22 cellular contexts compared by ENCODE assay signal in genomic region chr11:106959800-106960199, GRCh38. TPM values are rescaled to one million over a fixed set of nuclear protein-coding genes. Genes with fewer than 3 reads are reported as not detected.
DNase-seq lines count a peak whose midpoint lies in the region; ATAC-seq and TF ChIP-seq lines count a peak whose summit lies in the region.
"Had no signal": no experiment of that assay in that cellular context is flagged by ENCODE, and none has a peak within 500 bp of the region (broad histone marks: within the 10 kb centered on the region; RNA-seq: fewer than 3 reads in every experiment).

No MANE protein-coding gene starts in this region.

- H3K9me3 Mint-ChIP-seq in GM23338 (peaks cover 12% of the 10 kb centered on the region; the same call in 2 of the 3 replicates), chondrocyte (ENCODE audit: low read depth) (peaks cover 3% of the 10 kb centered on the region)
- peaks cover 3 to 10% of the 10 kb centered on the region in 2 donors for H3K9me3 Mint-ChIP-seq in activated T-cell treated with anti-CD3 and anti-CD28 coated beads, Interleukin-2, amount 50 U/mL, for 72 hours

- no peak overlapping the region for H2BK5ac ChIP-seq in mesenchymal stem cell (ENCODE audit: low read depth, low read length, poor library complexity, severe bottlenecking)

- TF ChIP-seq CTCF in 22Rv1 (IDR thresholded peaks at IDR 0.05) (no peak), GM23338 (conservative IDR thresholded peaks at IDR 0.05; ENCODE audit: low read depth in 2 of 2) (no peak), chondrocyte (IDR thresholded peaks at IDR 0.05) (no peak), lower leg skin (IDR thresholded peaks at IDR 0.05) (no peak)

- no peaks in the 10 kb centered on the region for H3K79me1 ChIP-seq in mesenchymal stem cell (replicated peaks; ENCODE audit: low read length, poor library complexity, severe bottlenecking)

- H4K8ac ChIP-seq in mesenchymal stem cell (ENCODE audit: low read length), result no peak overlapping the region

- no peak overlapping the region for H2BK15ac ChIP-seq in mesenchymal stem cell (ENCODE audit: low read depth, poor library complexity, severe bottlenecking)

- ATAC-seq in GM23338, result peak; percentile 18; the same call in 2 of the 3 replicates
- no peak for ATAC-seq in activated T-cell treated with anti-CD3 and anti-CD28 coated beads, Interleukin-2, amount 50 U/mL, for 72 hours (replicated peaks in 1 of 2)
- ATAC-seq: gastroesophageal sphincter; natural killer cell treated with Interleukin-12 subunit alpha and Interleukin-12 subunit beta and Interleukin-15 and Interleukin-18, amount 100 ng/mL, for 72 hours; psoas muscle had no signal

- H3K27me3 Mint-ChIP-seq in GM23338 (ENCODE audit: insufficient read depth, low read depth, poor library complexity), result no peaks in the 10 kb centered on the region
- H3K27me3 Mint-ChIP-seq in chondrocyte (ENCODE audit: low read depth), result no peaks in the 10 kb centered on the region
- H3K27me3 Mint-ChIP-seq in activated T-cell treated with anti-CD3 and anti-CD28 coated beads, Interleukin-2, amount 50 U/mL, for 72 hours (ENCODE audit: low read depth), result no peaks in the 10 kb centered on the region
- H3K27me3 Mint-ChIP-seq: activated naive CD4-positive, alpha-beta T cell treated with anti-CD3 and anti-CD28 coated beads, Interleukin-2, amount 50 U/mL, for 24 hours; natural killer cell treated with Interleukin-12 subunit alpha and Interleukin-12 subunit beta and Interleukin-15 and Interleukin-18, amount 100 ng/mL, for 72 hours; stimulated activated naive CD8-positive, alpha-beta T cell treated with anti-CD3 and anti-CD28 coated beads, Interleukin-15, Interleukin-2, amounts not matched to agents 100 ng/mL and 50 ng/mL, for 24 hours had no signal

- WGBS in mesenchymal stem cell, result 100% methylated on average over 1 of the region's 1 CpG
- 64 to 78% methylated on average over 1 of the region's 1 CpG for WGBS in lower leg skin, 2 donors

- H3K18ac ChIP-seq in mesenchymal stem cell (ENCODE audit: low read depth in 1 of 2, low read length in 2 of 2), result peak overlapping the region; percentile 1 to 37

- H3K4me1 Mint-ChIP-seq in GM23338, result peaks cover 58% of the 10 kb centered on the region
- H3K4me1 Mint-ChIP-seq in chondrocyte (ENCODE audit: low read depth), result peaks cover 57% of the 10 kb centered on the region
- H3K4me1 Mint-ChIP-seq in activated T-cell treated with anti-CD3 and anti-CD28 coated beads, Interleukin-2, amount 50 U/mL, for 72 hours (ENCODE audit: low read depth), result no peaks in the 10 kb centered on the region
- H3K4me1 Mint-ChIP-seq: activated naive CD4-positive, alpha-beta T cell treated with anti-CD3 and anti-CD28 coated beads, Interleukin-2, amount 50 U/mL, for 24 hours had no signal

- H3K4me3 ChIP-seq in GM23338 (no peak overlapping the region), mesenchymal stem cell (ENCODE audit: insufficient read depth in 1 of 2, low read depth in 1 of 2, low read length in 2 of 2) (no peak overlapping the region), lower leg skin (ENCODE audit: low read depth, poor library complexity, severe bottlenecking) (no peak overlapping the region)
- H3K4me3 ChIP-seq: gastroesophageal sphincter, MG63, psoas muscle had no signal

- H2AK5ac ChIP-seq in mesenchymal stem cell (ENCODE audit: low read length, severe bottlenecking), result no peak overlapping the region

- no peaks in the 10 kb centered on the region; the same call in 1 of the 2 replicates for H3K9me2 ChIP-seq in GM23338 (ENCODE audit: insufficient read depth)

- H4K91ac ChIP-seq in mesenchymal stem cell (ENCODE audit: low read length), result no peak overlapping the region

- H3K4me2 ChIP-seq in GM23338, result peak overlapping the region; percentile 42; the same call in 1 of the 2 replicates
- no peak overlapping the region for H3K4me2 ChIP-seq in mesenchymal stem cell (ENCODE audit: low read length, poor library complexity, severe bottlenecking)

- peak overlapping the region; percentile 74 for H3K27ac Mint-ChIP-seq in GM23338
- peak overlapping the region; percentile 89 for H3K27ac Mint-ChIP-seq in chondrocyte (ENCODE audit: unreplicated experiment)
- no peak overlapping the region for H3K27ac Mint-ChIP-seq in activated T-cell treated with anti-CD3 and anti-CD28 coated beads, Interleukin-2, amount 50 U/mL, for 72 hours
- H3K27ac Mint-ChIP-seq: activated naive CD4-positive, alpha-beta T cell treated with anti-CD3 and anti-CD28 coated beads, Interleukin-2, amount 50 U/mL, for 24 hours; natural killer cell treated with Interleukin-12 subunit alpha and Interleukin-12 subunit beta and Interleukin-15 and Interleukin-18, amount 100 ng/mL, for 72 hours; stimulated activated naive CD8-positive, alpha-beta T cell treated with anti-CD3 and anti-CD28 coated beads, Interleukin-15, Interleukin-2, amounts not matched to agents 100 ng/mL and 50 ng/mL, for 24 hours had no signal

- H3K4me3 Mint-ChIP-seq in GM23338 (no peak overlapping the region), chondrocyte (ENCODE audit: unreplicated experiment) (no peak overlapping the region)
- H3K4me3 Mint-ChIP-seq in activated T-cell treated with anti-CD3 and anti-CD28 coated beads, Interleukin-2, amount 50 U/mL, for 72 hours, result no peak overlapping the region
- H3K4me3 Mint-ChIP-seq: activated naive CD4-positive, alpha-beta T cell treated with anti-CD3 and anti-CD28 coated beads, Interleukin-2, amount 50 U/mL, for 24 hours; natural killer cell treated with Interleukin-12 subunit alpha and Interleukin-12 subunit beta and Interleukin-15 and Interleukin-18, amount 100 ng/mL, for 72 hours; stimulated activated naive CD8-positive, alpha-beta T cell treated with anti-CD3 and anti-CD28 coated beads, Interleukin-15, Interleukin-2, amounts not matched to agents 100 ng/mL and 50 ng/mL, for 24 hours had no signal

- H3K36me3 Mint-ChIP-seq in GM23338 (ENCODE audit: low read depth) (peaks cover 18% of the 10 kb centered on the region; the same call in 2 of the 3 replicates), chondrocyte (ENCODE audit: low read depth) (peaks cover 9% of the 10 kb centered on the region)
- H3K36me3 Mint-ChIP-seq in activated T-cell treated with anti-CD3 and anti-CD28 coated beads, Interleukin-2, amount 50 U/mL, for 72 hours (ENCODE audit: insufficient read depth in 2 of 2), result peaks cover 0 to 2% of the 10 kb centered on the region in 2 donors
- H3K36me3 Mint-ChIP-seq: activated naive CD4-positive, alpha-beta T cell treated with anti-CD3 and anti-CD28 coated beads, Interleukin-2, amount 50 U/mL, for 24 hours; natural killer cell treated with Interleukin-12 subunit alpha and Interleukin-12 subunit beta and Interleukin-15 and Interleukin-18, amount 100 ng/mL, for 72 hours had no signal

- no peak overlapping the region for H3K4ac ChIP-seq in mesenchymal stem cell (ENCODE audit: low read depth in 1 of 2, low read length in 2 of 2)

- H2BK12ac ChIP-seq in mesenchymal stem cell (ENCODE audit: low read length in 2 of 2), result no peak overlapping the region

- H3K27me3 ChIP-seq in GM23338 (ENCODE audit: insufficient read depth), result no peaks in the 10 kb centered on the region
- no peaks in the 10 kb centered on the region for H3K27me3 ChIP-seq in mesenchymal stem cell (ENCODE audit: control insufficient read depth in 1 of 2, insufficient read depth in 1 of 2, low read length in 2 of 2)
- H3K27me3 ChIP-seq: MG63 had no signal

- H3K36me3 ChIP-seq in GM23338 (ENCODE audit: insufficient read depth) (no peaks in the 10 kb centered on the region), mesenchymal stem cell (ENCODE audit: control insufficient read depth in 1 of 2, insufficient read depth in 2 of 2, low read depth in 1 of 2, low read length in 2 of 2) (peaks cover 0 to 3% of the 10 kb centered on the region in 2 experiments)
- H3K36me3 ChIP-seq: gastroesophageal sphincter, MG63 had no signal

- peak overlapping the region; percentile 27 for H3K9ac ChIP-seq in mesenchymal stem cell (ENCODE audit: low read length)

- H3K14ac ChIP-seq in mesenchymal stem cell (ENCODE audit: low read length in 2 of 2), result no peak overlapping the region

- no peaks in the 10 kb centered on the region for H3K9me3 ChIP-seq in mesenchymal stem cell (ENCODE audit: control insufficient read depth, low read length)
- H3K9me3 ChIP-seq: gastroesophageal sphincter, MG63, psoas muscle had no signal

- TF ChIP-seq POLR2A in lower leg skin (IDR thresholded peaks at IDR 0.05), result no peak

- H2AFZ ChIP-seq in GM23338, result peak overlapping the region; percentile 81; the same call in 1 of the 2 replicates
- H2AFZ ChIP-seq in mesenchymal stem cell (ENCODE audit: low read depth, low read length), result no peak overlapping the region

- H3K27ac ChIP-seq in 22Rv1 (peak overlapping the region; percentile 29; the same call in 1 of the 2 replicates), GM23338 (ENCODE audit: low read depth) (peak overlapping the region; percentile 63), mesenchymal stem cell (ENCODE audit: low read length, poor library complexity, severe bottlenecking) (no peak overlapping the region)
- H3K27ac ChIP-seq: gastroesophageal sphincter, psoas muscle had no signal

- H3K23ac ChIP-seq in mesenchymal stem cell (ENCODE audit: low read length in 2 of 2), result no peak overlapping the region

- intact Hi-C loops in lower leg skin (cut with DNase I; ENCODE audit: low total_unique reads), result no loop called here

- H3F3A ChIP-seq in GM23338 (replicated peaks; ENCODE audit: low read depth), result no peaks in the 10 kb centered on the region

- no peak overlapping the region for H2BK120ac ChIP-seq in mesenchymal stem cell (ENCODE audit: low read depth, low read length)

- no peak for DNase-seq in GM23338 (ENCODE audit: low spot score)
- DNase-seq in chondrocyte (ENCODE audit: low spot score), result no peak
- DNase-seq in mesenchymal stem cell, result peak; percentile 74
- DNase-seq in NAMALWA (ENCODE audit: low spot score), result no peak
- DNase-seq in islet precursor cell, result no peak
- no peak for DNase-seq in activated T-cell treated with anti-CD3 and anti-CD28 coated beads, Interleukin-2, amount 50 U/mL, for 72 hours
- DNase-seq in lower leg skin (ENCODE audit: low spot score in 2 of 2), result no peak
- DNase-seq: ACHN; activated CD4-positive, alpha-beta T cell treated with anti-CD3 and anti-CD28 coated beads, Interleukin-2, amount 50 U/mL, for 4 hours; activated T-cell treated with anti-CD3 and anti-CD28 coated beads, Interleukin-2, amount 50 U/mL, for 1 hour; central memory CD4-positive, alpha-beta T cell; IMR-90; mammary epithelial cell; MG63; NCI-H1694 treated with DMSO at 0.1 percent for 48 hours; NK-92 treated with Interleukin-12 subunit alpha and Interleukin-12 subunit beta, amount 100 ng/mL, for 24 hours; psoas muscle had no signal

- H4K20me1 ChIP-seq in GM23338 (replicated peaks; ENCODE audit: insufficient read depth), result no peaks in the 10 kb centered on the region

- no peaks in the 10 kb centered on the region for H3K79me2 ChIP-seq in GM23338 (replicated peaks; ENCODE audit: insufficient read depth)

- H3K4me1 ChIP-seq in GM23338 (ENCODE audit: insufficient read depth), result peaks cover 35% of the 10 kb centered on the region
- peaks cover 11% of the 10 kb centered on the region for H3K4me1 ChIP-seq in mesenchymal stem cell (ENCODE audit: control insufficient read depth, insufficient read depth, low read depth, low read length)
- H3K4me1 ChIP-seq: gastroesophageal sphincter, psoas muscle had no signal

RNA-seq across cellular contexts. Expression of gene GUCY1A2, which starts 58.5 kb away (rescaled TPM):
- total RNA-seq in GM23338 (2014; rRNA removed; shearing (Covaris generic)), result 0.93 and 1.4 TPM in 2 replicates
- polyA plus RNA-seq in GM23338 (2016; fragmentation: Nextera tagmentation; extraction: Ambion mirVana), result 0.17 and 0.36 TPM in 2 replicates
- total RNA-seq in chondrocyte, result 0.80 to 17.4 TPM (median 17.4 TPM) in 3 replicates
- polyA plus RNA-seq in mesenchymal stem cell (2013, experiment 1 of 2), result 1.2 TPM
- polyA plus RNA-seq in mesenchymal stem cell (2013, experiment 2 of 2), result 1.4 TPM
- not detected for total RNA-seq in activated T-cell treated with anti-CD3 and anti-CD28 coated beads, Interleukin-2, amount 50 U/mL, for 72 hours
- 1 to 10 TPM in 2 of 4 donors, under 1 TPM in 2; 0.49 to 2.4 (median 1.3) TPM for total RNA-seq in lower leg skin
- total RNA-seq: natural killer cell treated with Interleukin-12 subunit alpha and Interleukin-12 subunit beta and Interleukin-15 and Interleukin-18, amount 100 ng/mL, for 72 hours had no signal
- polyA plus RNA-seq: mammary epithelial cell had no signal
